In the genomic region with DNA sequence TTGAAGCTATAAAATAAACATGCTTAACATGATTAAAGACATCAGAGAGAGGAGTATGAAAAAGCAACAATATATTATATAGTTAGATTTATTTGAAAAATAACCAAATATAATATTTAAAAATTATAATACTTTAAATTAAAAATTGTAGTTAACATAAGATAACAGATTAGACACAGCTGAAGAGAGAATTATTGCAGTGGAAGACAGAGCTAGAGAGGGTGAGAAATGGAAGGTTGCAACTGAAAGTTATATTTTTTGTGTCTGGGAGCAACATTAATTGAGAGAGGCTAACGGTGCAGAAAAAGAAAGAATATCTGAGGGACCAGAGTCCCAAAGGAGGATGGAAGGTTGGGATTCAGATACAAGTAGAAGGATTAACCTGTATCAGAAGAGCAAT, we compare ENCODE assay signal across 20 cellular contexts.
DNase-seq lines count a peak whose midpoint lies in the region; ATAC-seq, FAIRE-seq and TF ChIP-seq lines count a peak whose summit lies in the region.
"Had no signal": no experiment of that assay in that cellular context is flagged by ENCODE, and none has a peak within 500 bp of the region (broad histone marks: within the 10 kb centered on the region; RNA-seq: fewer than 3 reads in every experiment).

No MANE protein-coding gene starts in this region.

- peaks cover 42% of the 10 kb centered on the region for H3K9me3 Mint-ChIP-seq in GM23338

- CTCF ChIA-PET in SK-N-SH (lab: Yijun Ruan, JAX) = interaction anchor here (0.7 kb wide), 1 partner anchor 397 kb away, joined by 3 read pairs; no protein-coding TSS in a partner anchor

- no peak overlapping the region for H3K27ac ChIP-seq in SK-N-SH (ENCODE audit: low read depth in 2 of 2, low read length in 1 of 2)
- no peak overlapping the region for H3K27ac ChIP-seq in GM23338 (ENCODE audit: low read depth)
- no peak overlapping the region for H3K27ac ChIP-seq in neuronal stem cell (replicated peaks; ENCODE audit: low read length)

- no peak overlapping the region for H4K91ac ChIP-seq in neuronal stem cell (ENCODE audit: low read depth, low read length, poor library complexity)

- no peak for TF ChIP-seq RAD21 in SK-N-SH (IDR thresholded peaks at IDR 0.05; ENCODE audit: low read length)

- H3K4ac ChIP-seq in neuronal stem cell (ENCODE audit: low read length) = no peak overlapping the region

- H3K9ac ChIP-seq in SK-N-SH (no peak overlapping the region), neuronal stem cell (ENCODE audit: low read depth, low read length, poor library complexity) (no peak overlapping the region)

- no peak overlapping the region for H2BK15ac ChIP-seq in neuronal stem cell (ENCODE audit: low read length)

- no peaks in the 10 kb centered on the region for H3K79me1 ChIP-seq in neuronal stem cell (ENCODE audit: low read depth, low read length)

- H3K36me3 ChIP-seq in SK-N-SH (replicated peaks in 1 of 2; ENCODE audit: control insufficient read depth in 1 of 2, insufficient read depth in 2 of 2, low read length in 1 of 2) = peaks cover 0 to 3% of the 10 kb centered on the region in 2 experiments
- H3K36me3 ChIP-seq in GM23338 (ENCODE audit: insufficient read depth) = peaks cover 2% of the 10 kb centered on the region; the same call in 1 of the 2 replicates
- H3K36me3 ChIP-seq in neuronal stem cell (replicated peaks in 1 of 2; ENCODE audit: control insufficient read depth in 2 of 2, insufficient read depth in 2 of 2, low read length in 2 of 2) = no peaks in the 10 kb centered on the region
- H3K36me3 ChIP-seq: HAP-1 had no signal

- no peak overlapping the region for H3K27ac Mint-ChIP-seq in GM23338
- H3K27ac Mint-ChIP-seq: CD4-positive, alpha-beta memory T cell had no signal

- H3K9me2 ChIP-seq in SK-N-SH = no peaks in the 10 kb centered on the region
- no peaks in the 10 kb centered on the region; the same call in 1 of the 2 replicates for H3K9me2 ChIP-seq in GM23338 (ENCODE audit: insufficient read depth)

- no peak overlapping the region for H2AFZ ChIP-seq in SK-N-SH (ENCODE audit: low read depth)
- no peak overlapping the region for H2AFZ ChIP-seq in GM23338
- H2AFZ ChIP-seq in neuronal stem cell (ENCODE audit: low read length) = no peak overlapping the region

- POLR2A ChIA-PET in SK-N-SH (lab: Yijun Ruan, JAX) = no interaction called here

- H3K23ac ChIP-seq in neuronal stem cell (ENCODE audit: low read depth, low read length, poor library complexity) = no peak overlapping the region

- FAIRE-seq in TTC549 (lab: Jason Lieb, UNC) = peak; percentile 17
- FAIRE-seq in frontal cortex (lab: Jason Lieb, UNC) = peak; percentile 24
- FAIRE-seq: GM12878, GM19239, H54 had no signal

- H3K27me3 Mint-ChIP-seq in GM23338 (ENCODE audit: insufficient read depth, low read depth, poor library complexity) = peaks cover 7% of the 10 kb centered on the region
- H3K27me3 Mint-ChIP-seq: CD4-positive, alpha-beta memory T cell had no signal

- H3K4me3 Mint-ChIP-seq in GM23338 = no peak overlapping the region

- H3K4me1 ChIP-seq in SK-N-SH (ENCODE audit: control insufficient read depth in 1 of 2, insufficient read depth in 2 of 2, low read depth in 1 of 2, low read length in 1 of 2) (no peaks in the 10 kb centered on the region; a peak in 1 of 4 replicates), GM23338 (ENCODE audit: insufficient read depth) (peaks cover 52% of the 10 kb centered on the region), neuronal stem cell (ENCODE audit: control insufficient read depth in 2 of 2, insufficient read depth in 1 of 2, low read depth in 1 of 2, low read length in 2 of 2) (peaks cover 0 to 3% of the 10 kb centered on the region in 2 donors)
- H3K4me1 ChIP-seq: HAP-1 had no signal

- H2BK12ac ChIP-seq in neuronal stem cell (ENCODE audit: low read length) = no peak overlapping the region

- H3K4me3 ChIP-seq in SK-N-SH (ENCODE audit: low read depth in 2 of 2, low read length in 1 of 2) = no peak overlapping the region
- H3K4me3 ChIP-seq in GM23338 = no peak overlapping the region
- H3K4me3 ChIP-seq in neuronal stem cell (ENCODE audit: low read length in 2 of 2) = no peak overlapping the region
- H3K4me3 ChIP-seq: GM12878, HAP-1 had no signal

- H2AK5ac ChIP-seq in neuronal stem cell (ENCODE audit: low read depth, low read length) = no peak overlapping the region

- no peak overlapping the region for H2BK5ac ChIP-seq in neuronal stem cell (ENCODE audit: low read length)

- H2BK120ac ChIP-seq in neuronal stem cell (ENCODE audit: low read depth, low read length) = no peak overlapping the region

- H3K79me2 ChIP-seq in SK-N-SH (ENCODE audit: insufficient read depth) (no peaks in the 10 kb centered on the region), GM23338 (replicated peaks; ENCODE audit: insufficient read depth) (no peaks in the 10 kb centered on the region)

- peaks cover 7% of the 10 kb centered on the region for H3K9me3 ChIP-seq in SK-N-SH
- H3K9me3 ChIP-seq in neuronal stem cell (replicated peaks in 1 of 2; ENCODE audit: control insufficient read depth in 2 of 2, insufficient read depth in 1 of 2, low read depth in 1 of 2, low read length in 2 of 2) = peaks cover 0 to 2% of the 10 kb centered on the region in 2 donors
- H3K9me3 ChIP-seq: HAP-1 had no signal

- no peak for TF ChIP-seq CTCF in SK-N-SH (IDR thresholded peaks at IDR 0.05)
- no peak for TF ChIP-seq CTCF in GM23338 (conservative IDR thresholded peaks at IDR 0.05; ENCODE audit: low read depth in 2 of 2)

- H3K4me2 ChIP-seq in SK-N-SH = no peak overlapping the region
- H3K4me2 ChIP-seq in GM23338 = no peak overlapping the region
- no peak overlapping the region for H3K4me2 ChIP-seq in neuronal stem cell (ENCODE audit: insufficient read depth, low read length, poor library complexity, severe bottlenecking)

- H3K27me3 ChIP-seq in SK-N-SH (ENCODE audit: insufficient read depth) (no peaks in the 10 kb centered on the region), GM23338 (ENCODE audit: insufficient read depth) (peaks cover 26% of the 10 kb centered on the region), neuronal stem cell (ENCODE audit: control insufficient read depth in 3 of 3, insufficient read depth in 3 of 3, low read depth in 1 of 3, low read length in 3 of 3) (no peaks in the 10 kb centered on the region)

- no peak overlapping the region for H3K18ac ChIP-seq in neuronal stem cell (ENCODE audit: low read length)

- no peak overlapping the region for H3K14ac ChIP-seq in neuronal stem cell (ENCODE audit: low read length)

- no peak overlapping the region for H4K8ac ChIP-seq in neuronal stem cell (ENCODE audit: low read depth, low read length)

- H3F3A ChIP-seq in SK-N-SH (replicated peaks; ENCODE audit: insufficient read depth) (no peaks in the 10 kb centered on the region), GM23338 (replicated peaks; ENCODE audit: low read depth) (peaks cover 8% of the 10 kb centered on the region)

- DNase-seq in SK-N-SH = no peak
- DNase-seq in GM23338 (ENCODE audit: low spot score) = peak; percentile 8
- no peak for DNase-seq in frontal cortex (ENCODE audit: low spot score in 2 of 2)
- no peak for DNase-seq in NCI-H2171 (lab: John Stamatoyannopoulos, UW)
- no peak for DNase-seq in NCI-H226
- no peak for DNase-seq in neuronal stem cell (ENCODE audit: low spot score)
- DNase-seq: C1 segment of cervical spinal cord; Calu3; CD4-positive, alpha-beta memory T cell; COR-L47; DMS79; EL; GDM1; GOT3 had no signal

- ATAC-seq in SK-N-SH treated with all-trans-retinoic acid at 6 μM for 48 hours (no peak), GM23338 (no peak)
- ATAC-seq: GM12878 had no signal

- H3K36me3 Mint-ChIP-seq in GM23338 (ENCODE audit: low read depth) = peaks cover 40% of the 10 kb centered on the region
- H3K36me3 Mint-ChIP-seq: CD4-positive, alpha-beta memory T cell had no signal

- H3K4me1 Mint-ChIP-seq in GM23338 = peaks cover 45% of the 10 kb centered on the region
- H3K4me1 Mint-ChIP-seq: CD4-positive, alpha-beta memory T cell had no signal

- 0% methylated on average over 1 of the region's 1 CpG for WGBS in SK-N-SH (ENCODE audit: low lambda C conversion rate)
- WGBS in neuronal stem cell (ENCODE audit: extremely low coverage in 2 of 2, insufficient read length in 2 of 2, insufficient replicate concordance in 1 of 2), 2 donors = no CpG with 5 or more reads among the region's 1 CpG

- TF ChIP-seq EP300 in SK-N-SH (IDR thresholded peaks at IDR 0.05; ENCODE audit: borderline replicate concordance in 1 of 2, low read depth in 1 of 2, low read length in 1 of 2) = no peak

- H4K20me1 ChIP-seq in SK-N-SH (ENCODE audit: insufficient read depth) (no peaks in the 10 kb centered on the region), GM23338 (replicated peaks; ENCODE audit: insufficient read depth) (no peaks in the 10 kb centered on the region)

TF ChIP-seq in SK-N-SH, 30 proteins besides CTCF, POLR2A, EP300 and RAD21:
- no peak for TF ChIP-seq FOXJ3 (CRISPR knock-in tag; IDR thresholded peaks at IDR 0.05)
- no peak for TF ChIP-seq FOSL2 (IDR thresholded peaks at IDR 0.05; ENCODE audit: borderline replicate concordance, low read depth)
- TF ChIP-seq RFX5 (IDR thresholded peaks at IDR 0.05; ENCODE audit: low read length) = no peak
- no peak for TF ChIP-seq JUND (IDR thresholded peaks at IDR 0.05)
- no peak for TF ChIP-seq RCOR1 (IDR thresholded peaks at IDR 0.05; ENCODE audit: low read length)
- no peak for TF ChIP-seq FOXM1 (IDR thresholded peaks at IDR 0.05; ENCODE audit: low read depth)
- TF ChIP-seq ELF1 (IDR thresholded peaks at IDR 0.05) = no peak

TF ChIP-seq in GM23338, 12 proteins besides CTCF, POLR2A, EP300 and RAD21 (continues in another document):
- TF ChIP-seq, protein P1, sequence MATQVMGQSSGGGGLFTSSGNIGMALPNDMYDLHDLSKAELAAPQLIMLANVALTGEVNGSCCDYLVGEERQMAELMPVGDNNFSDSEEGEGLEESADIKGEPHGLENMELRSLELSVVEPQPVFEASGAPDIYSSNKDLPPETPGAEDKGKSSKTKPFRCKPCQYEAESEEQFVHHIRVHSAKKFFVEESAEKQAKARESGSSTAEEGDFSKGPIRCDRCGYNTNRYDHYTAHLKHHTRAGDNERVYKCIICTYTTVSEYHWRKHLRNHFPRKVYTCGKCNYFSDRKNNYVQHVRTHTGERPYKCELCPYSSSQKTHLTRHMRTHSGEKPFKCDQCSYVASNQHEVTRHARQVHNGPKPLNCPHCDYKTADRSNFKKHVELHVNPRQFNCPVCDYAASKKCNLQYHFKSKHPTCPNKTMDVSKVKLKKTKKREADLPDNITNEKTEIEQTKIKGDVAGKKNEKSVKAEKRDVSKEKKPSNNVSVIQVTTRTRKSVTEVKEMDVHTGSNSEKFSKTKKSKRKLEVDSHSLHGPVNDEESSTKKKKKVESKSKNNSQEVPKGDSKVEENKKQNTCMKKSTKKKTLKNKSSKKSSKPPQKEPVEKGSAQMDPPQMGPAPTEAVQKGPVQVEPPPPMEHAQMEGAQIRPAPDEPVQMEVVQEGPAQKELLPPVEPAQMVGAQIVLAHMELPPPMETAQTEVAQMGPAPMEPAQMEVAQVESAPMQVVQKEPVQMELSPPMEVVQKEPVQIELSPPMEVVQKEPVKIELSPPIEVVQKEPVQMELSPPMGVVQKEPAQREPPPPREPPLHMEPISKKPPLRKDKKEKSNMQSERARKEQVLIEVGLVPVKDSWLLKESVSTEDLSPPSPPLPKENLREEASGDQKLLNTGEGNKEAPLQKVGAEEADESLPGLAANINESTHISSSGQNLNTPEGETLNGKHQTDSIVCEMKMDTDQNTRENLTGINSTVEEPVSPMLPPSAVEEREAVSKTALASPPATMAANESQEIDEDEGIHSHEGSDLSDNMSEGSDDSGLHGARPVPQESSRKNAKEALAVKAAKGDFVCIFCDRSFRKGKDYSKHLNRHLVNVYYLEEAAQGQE (IDR thresholded peaks at IDR 0.05; ENCODE audit: unreplicated experiment) = no peak
- TF ChIP-seq ZNF114 (CRISPR knock-in tag; IDR thresholded peaks at IDR 0.05) = no peak
